7 cellular contexts compared by ENCODE assay signal in the genomic region with DNA sequence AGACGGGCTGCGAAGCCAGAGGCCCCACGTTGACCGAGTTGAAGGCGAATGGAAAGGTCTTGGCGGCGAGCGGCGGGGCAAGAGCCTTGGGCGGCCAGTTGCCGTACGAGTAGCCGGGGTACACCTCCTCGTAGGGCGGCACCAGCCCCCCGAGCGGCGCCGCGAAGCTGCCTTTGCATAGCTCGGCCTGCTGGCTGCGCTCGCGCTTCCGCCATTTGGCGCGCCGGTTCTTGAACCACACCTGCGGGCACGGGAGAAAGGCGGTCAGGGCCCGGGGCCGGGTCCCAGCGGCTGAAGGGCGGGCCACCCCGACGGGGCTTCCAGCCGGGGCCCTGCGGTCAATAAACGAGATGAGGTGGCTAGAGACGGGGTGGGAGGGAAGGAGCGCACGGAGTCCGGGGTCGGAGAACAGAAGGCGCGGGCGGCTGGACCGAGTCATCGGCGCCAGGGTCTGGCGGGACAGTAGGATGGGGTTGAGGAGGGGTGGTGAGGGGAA. TPM values are rescaled to one million over a fixed set of nuclear protein-coding genes. Genes with fewer than 3 reads are reported as not detected.
A peak's percentile ranks its signal among the peaks of the same experiment; 100 is the strongest.
DNase-seq lines count a peak whose midpoint lies in the region; ATAC-seq, FAIRE-seq and TF ChIP-seq lines count a peak whose summit lies in the region.

No MANE protein-coding gene starts in this region.

- whole genome bisulfite sequencing in K562 (ENCODE audit: insufficient coverage, low coverage, missing lambda C conversion rate): 11% methylated on average over 9 of the region's 52 CpGs

- in situ Hi-C loops in GM13977 (cut with MboI; ENCODE audit: low pct_unique_long_range_greater_than_20kb, low sequenced_read_pairs, unreplicated experiment): loop anchor here (25.0 kb wide), 1 partner anchor 356 kb away; no protein-coding TSS in a partner anchor
- in situ Hi-C loops in K562 (cut with MboI): loop anchor here (25.0 kb wide), 1 partner anchor 356 kb away; no protein-coding TSS in a partner anchor

- CTCF ChIA-PET in K562 (lab: Yijun Ruan, JAX; ENCODE audit: low intra/inter-chr PET ratio): interaction anchor here (1.8 to 3.1 kb wide), 3 partner anchors 116 to 168 kb away, joined by 12 to 26 read pairs (median 15); no protein-coding TSS in a partner anchor

- H3K27ac ChIP-seq in K562 (ENCODE audit: extremely low read depth, low read depth, low read length): no peak overlapping the region
- H3K27ac ChIP-seq in keratinocyte (ENCODE audit: control insufficient read depth, insufficient read depth, low read length): no peak overlapping the region

- TF ChIP-seq POLR2A in K562 (conservative IDR thresholded peaks at IDR 0.05): no peak

- ATAC-seq in K562 (peak; percentile 36), GM19452 (IDR thresholded peaks at IDR 0.05; ENCODE audit: unreplicated experiment) (no peak)

- BruUV-seq in K562 (replicated peaks; lab: Mats Ljungman, UMichigan): no TSS peak

- H3K4me3 ChIP-seq in K562: peak overlapping the region; percentile 43
- peak overlapping the region; percentile 19 to 68 (median 51) for H3K4me3 ChIP-seq in keratinocyte (ENCODE audit: control insufficient read depth in 2 of 3, extremely low read depth in 1 of 3, insufficient read depth in 2 of 3, low read depth in 1 of 3, low read length in 3 of 3)

- H3K9me3 ChIP-seq in K562 (replicated peaks; ENCODE audit: control insufficient read depth, insufficient read depth, low read depth, low read length): no peaks in the 10 kb centered on the region
- no peaks in the 10 kb centered on the region for H3K9me3 ChIP-seq in keratinocyte (ENCODE audit: control insufficient read depth, low read depth, low read length)

- TF ChIP-seq CTCF in GM13977 (IDR thresholded peaks at IDR 0.05; ENCODE audit: extremely low read depth, insufficient read depth, missing control alignments) (peak; percentile 60), K562 (IDR thresholded peaks at IDR 0.05 in 2 of 3, conservative IDR thresholded peaks at IDR 0.05 in 1 of 3; ENCODE audit: insufficient read depth in 2 of 3, low read depth in 1 of 3, low read length in 3 of 3) (peak in 2 of 3 experiments; percentile 39 to 42; a peak in 4 of 6 replicates), keratinocyte (optimal IDR thresholded peaks at IDR 0.05 in 1 of 3, IDR thresholded peaks at IDR 0.05 in 1 of 3, conservative IDR thresholded peaks at IDR 0.05 in 1 of 3; ENCODE audit: extremely low read depth in 1 of 3, insufficient read depth in 2 of 3, low read length in 3 of 3) (peak in 2 of 3 experiments; percentile 48 to 64)

- H3K79me2 ChIP-seq in K562 (ENCODE audit: control insufficient read depth, insufficient read depth, low read length) (no peaks in the 10 kb centered on the region), keratinocyte (ENCODE audit: control insufficient read depth, insufficient read depth, low read length) (no peaks in the 10 kb centered on the region)

- peak overlapping the region; percentile 66 for H3K4me2 ChIP-seq in K562 (ENCODE audit: insufficient read depth, low read length)
- peak overlapping the region; percentile 90 for H3K4me2 ChIP-seq in keratinocyte (ENCODE audit: control insufficient read depth, extremely low read depth, insufficient read depth, low read depth, low read length)

- peaks cover 8 to 31% of the 10 kb centered on the region in 2 experiments; a peak in 4 of 5 replicates for H3K4me1 ChIP-seq in K562 (replicated peaks in 1 of 2; ENCODE audit: control insufficient read depth in 2 of 2, insufficient read depth in 2 of 2, low read length in 2 of 2)
- peaks cover 25% of the 10 kb centered on the region for H3K4me1 ChIP-seq in keratinocyte (ENCODE audit: control insufficient read depth, extremely low read depth, insufficient read depth, low read length)

- H2AFZ ChIP-seq in K562 (ENCODE audit: low read depth, low read length): peak overlapping the region; percentile 81
- peak overlapping the region; percentile 84 for H2AFZ ChIP-seq in keratinocyte (ENCODE audit: control insufficient read depth, low read length)

- peak in 1 of 2 experiments; percentile 20; a peak in 1 of 4 replicates for TF ChIP-seq RAD21 in K562 (CRISPR knock-in tag; conservative IDR thresholded peaks at IDR 0.05 in 1 of 2, IDR thresholded peaks at IDR 0.05 in 1 of 2)

- DNase-seq in GM13977 (ENCODE audit: low spot score) (peak; percentile 75), SHP77 treated with DMSO at 0.1 percent for 48 hours (lab: John Stamatoyannopoulos, UW) (peak; percentile 36), K562 (ENCODE audit: extremely low read depth in 1 of 4, low spot score in 3 of 4) (peak; percentile 27 to 62 (median 42)), keratinocyte (ENCODE audit: low read depth, low spot score) (no peak), foreskin melanocyte (no peak)
- DNase-seq in stimulated activated CD4-positive, alpha-beta T cell treated with anti-CD3 and anti-CD28 coated beads, Interleukin-2, amount 100 ng/mL, for 48 hours: peak; percentile 42 to 55

- H3K9me1 ChIP-seq in K562 (ENCODE audit: control insufficient read depth, insufficient read depth, low read length) (no peaks in the 10 kb centered on the region), keratinocyte (ENCODE audit: control insufficient read depth, extremely low read depth, insufficient read depth, low read length) (no peaks in the 10 kb centered on the region)

- H4K20me1 ChIP-seq in K562 (replicated peaks; ENCODE audit: control insufficient read depth, insufficient read depth, low read length): no peaks in the 10 kb centered on the region
- H4K20me1 ChIP-seq in keratinocyte (ENCODE audit: control insufficient read depth, extremely low read depth, insufficient read depth, low read length): no peaks in the 10 kb centered on the region

- H3K9ac ChIP-seq in K562 (ENCODE audit: insufficient read depth in 1 of 2, low read depth in 2 of 2, low read length in 2 of 2): peak overlapping the region; percentile 25 to 89; a peak in 3 of 4 replicates
- H3K9ac ChIP-seq in keratinocyte (ENCODE audit: control insufficient read depth, extremely low read depth, insufficient read depth, low read length): peak overlapping the region; percentile 33

- dilution Hi-C loops in keratinocyte (cut with MboI; ENCODE audit: extremely low pct_ligation_motif_present, low sequenced_read_pairs): no loop called here

- H3K27me3 ChIP-seq in K562 (ENCODE audit: control insufficient read depth in 2 of 2, insufficient read depth in 2 of 2, low read length in 2 of 2) (peaks cover 0 to 5% of the 10 kb centered on the region in 2 experiments; a peak in 1 of 5 replicates), keratinocyte (ENCODE audit: control insufficient read depth, extremely low read depth, insufficient read depth, low read length) (peaks cover 38% of the 10 kb centered on the region)

- no peak for TF ChIP-seq EP300 in K562 (IDR thresholded peaks at IDR 0.05; ENCODE audit: low read length)

- no peak for FAIRE-seq in K562 (lab: Jason Lieb, UNC)
- FAIRE-seq in keratinocyte (lab: Jason Lieb, UNC): no peak

- intact Hi-C loops in K562 (cut with micrococcal nuclease): loop anchor here (1.0 to 5.0 kb wide), 6 partner anchors 62 to 351 kb away; no protein-coding TSS in a partner anchor

- POLR2A ChIA-PET in K562 (lab: Yijun Ruan, JAX): interaction anchor here (0.6 to 3.0 kb wide), 5 partner anchors 11 to 220 kb away, joined by 3 to 12 read pairs (median 5); a partner anchor contains a TSS

- H3K36me3 ChIP-seq in K562 (ENCODE audit: control insufficient read depth, insufficient read depth, low read length) (no peaks in the 10 kb centered on the region), keratinocyte (ENCODE audit: control insufficient read depth in 2 of 2, extremely low read depth in 1 of 2, insufficient read depth in 2 of 2, low read length in 2 of 2) (no peaks in the 10 kb centered on the region)

RNA-seq across cellular contexts. Expression of a gene that starts 4.8 kb away (rescaled TPM):
- 0.32 and 1.4 TPM in 2 replicates for total RNA-seq in K562 (2011; cell fraction: chromatin; rRNA removed; ENCODE audit: low replicate concordance)
- total RNA-seq in K562 (2011; cell fraction: nucleolus; rRNA removed): 1.5 and 1.6 TPM in 2 replicates
- total RNA-seq in K562 (2011; cell fraction: nucleoplasm; rRNA removed): 1.6 and 2.0 TPM in 2 replicates
- 0.32 and 1.3 TPM in 2 replicates for total RNA-seq in K562 (2014; rRNA removed)
- 0.87 and 1.3 TPM in 2 replicates for total RNA-seq in K562 (2014; rRNA removed; fragmentation: Illumina TruSeq; extraction: Trizol)
- total RNA-seq in K562 (2015; rRNA removed; fragmentation: Illumina TruSeq; extraction: Trizol): 0.75 and 0.87 TPM in 2 replicates
- 0.86 and 1.2 TPM in 2 replicates for total RNA-seq in K562 (2021)
- polyA plus RNA-seq in K562 (2011; rRNA removed): 1.9 and 3.0 TPM in 2 replicates
- polyA plus RNA-seq in K562 (2011; cell fraction: cytosol; rRNA removed): 2.1 and 2.9 TPM in 2 replicates
- 0.69 and 1.2 TPM in 2 replicates for polyA plus RNA-seq in K562 (2011; cell fraction: nucleus; rRNA removed)
- polyA plus RNA-seq in K562 (2012): 0.47 and 0.51 TPM in 2 replicates
- 1.3 and 1.5 TPM in 2 replicates for polyA plus RNA-seq in K562 (2014; fragmentation: Illumina TruSeq; extraction: Trizol)
- 1 to 10 TPM; 2.5 to 3.3 TPM for polyA plus RNA-seq in K562 (2014; fragmentation: Nextera tagmentation; extraction: Ambion mirVana)
- polyA plus RNA-seq in K562 (2014; rRNA removed): 0.86 and 1.3 TPM in 2 replicates
- polyA minus RNA-seq in K562 (2011; rRNA and poly(A)+ RNA removed): 0.84 and 1.1 TPM in 2 replicates
- polyA minus RNA-seq in K562 (2011; cell fraction: cytosol; rRNA and poly(A)+ RNA removed): not detected in 2 replicates
- 0.13 and 1.1 TPM in 2 replicates for polyA minus RNA-seq in K562 (2011; cell fraction: nucleus; rRNA and poly(A)+ RNA removed)
- 0.10 to 0.42 TPM (median 0.26 TPM) in 3 replicates for polyA plus RNA-seq in keratinocyte
- polyA plus RNA-seq in keratinocyte (2011; ENCODE audit: low read depth): 0.77 TPM
- 0.06 and 0.25 TPM in 2 replicates for polyA plus RNA-seq in keratinocyte (2011; cell fraction: cytosol; rRNA removed)
- polyA plus RNA-seq in keratinocyte (2011; cell fraction: nucleus; rRNA removed): 0.16 TPM in 1 of 2 replicates, not detected in the other
- polyA plus RNA-seq in keratinocyte (2012; ENCODE audit: low replicate concordance): 0.08 and 1.5 TPM in 2 replicates
- polyA minus RNA-seq in keratinocyte: 0.46 TPM in 1 of 3 replicates, not detected in the others
- not detected for polyA minus RNA-seq in keratinocyte (2011; cell fraction: cytosol; rRNA and poly(A)+ RNA removed)
- not detected in 2 replicates for polyA minus RNA-seq in keratinocyte (2011; cell fraction: nucleus; rRNA and poly(A)+ RNA removed)

RNA-seq across cellular contexts. Expression of a gene that starts 10.4 kb away (rescaled TPM):
- total RNA-seq in K562 (2011; cell fraction: chromatin; rRNA removed; ENCODE audit: low replicate concordance): not detected in 2 replicates
- 0.17 and 0.53 TPM in 2 replicates for total RNA-seq in K562 (2011; cell fraction: nucleolus; rRNA removed)
- total RNA-seq in K562 (2011; cell fraction: nucleoplasm; rRNA removed): not detected in 2 replicates
- total RNA-seq in K562 (2014; rRNA removed): 0.37 and 0.95 TPM in 2 replicates
- total RNA-seq in K562 (2014; rRNA removed; fragmentation: Illumina TruSeq; extraction: Trizol): not detected in 2 replicates
- not detected in 2 replicates for total RNA-seq in K562 (2015; rRNA removed; fragmentation: Illumina TruSeq; extraction: Trizol)
- total RNA-seq in K562 (2021): 0.56 and 0.98 TPM in 2 replicates
- not detected in 2 replicates for polyA plus RNA-seq in K562 (2011; rRNA removed)
- 0.12 and 0.60 TPM in 2 replicates for polyA plus RNA-seq in K562 (2011; cell fraction: cytosol; rRNA removed)
- 0.10 and 0.11 TPM in 2 replicates for polyA plus RNA-seq in K562 (2011; cell fraction: nucleus; rRNA removed)
- 0.07 TPM in 1 of 2 replicates, not detected in the other for polyA plus RNA-seq in K562 (2012)
- 0.11 TPM in 1 of 2 replicates, not detected in the other for polyA plus RNA-seq in K562 (2014; fragmentation: Illumina TruSeq; extraction: Trizol)
- not detected for polyA plus RNA-seq in K562 (2014; fragmentation: Nextera tagmentation; extraction: Ambion mirVana)
- polyA plus RNA-seq in K562 (2014; rRNA removed): 0.30 and 0.32 TPM in 2 replicates
- not detected in 2 replicates for polyA minus RNA-seq in K562 (2011; rRNA and poly(A)+ RNA removed)
- not detected in 2 replicates for polyA minus RNA-seq in K562 (2011; cell fraction: cytosol; rRNA and poly(A)+ RNA removed)
- not detected in 2 replicates for polyA minus RNA-seq in K562 (2011; cell fraction: nucleus; rRNA and poly(A)+ RNA removed)
- polyA plus RNA-seq in keratinocyte: not detected in 3 replicates
- not detected for polyA plus RNA-seq in keratinocyte (2011; ENCODE audit: low read depth)
- not detected in 2 replicates for polyA plus RNA-seq in keratinocyte (2011; cell fraction: cytosol; rRNA removed)
- not detected in 2 replicates for polyA plus RNA-seq in keratinocyte (2011; cell fraction: nucleus; rRNA removed)
- not detected in 2 replicates for polyA plus RNA-seq in keratinocyte (2012; ENCODE audit: low replicate concordance)
- polyA minus RNA-seq in keratinocyte: not detected in 3 replicates
- polyA minus RNA-seq in keratinocyte (2011; cell fraction: cytosol; rRNA and poly(A)+ RNA removed): not detected
- polyA minus RNA-seq in keratinocyte (2011; cell fraction: nucleus; rRNA and poly(A)+ RNA removed): not detected in 2 replicates

RNA-seq across cellular contexts. Expression of a gene that starts 14.4 kb away (rescaled TPM):
- total RNA-seq in K562 (2011; cell fraction: chromatin; rRNA removed; ENCODE audit: low replicate concordance): 75.4 and 122 TPM in 2 replicates
- 51.5 and 52.9 TPM in 2 replicates for total RNA-seq in K562 (2011; cell fraction: nucleolus; rRNA removed)
- 48.7 and 49.8 TPM in 2 replicates for total RNA-seq in K562 (2011; cell fraction: nucleoplasm; rRNA removed)
- total RNA-seq in K562 (2014; rRNA removed) (11.1 and 13.5 TPM in 2 replicates), K562 (2014; rRNA removed; fragmentation: Illumina TruSeq; extraction: Trizol) (9.4 and 10.0 TPM in 2 replicates), K562 (2015; rRNA removed; fragmentation: Illumina TruSeq; extraction: Trizol) (10.3 and 11.4 TPM in 2 replicates), K562 (2021) (25.0 and 28.0 TPM in 2 replicates)
- polyA plus RNA-seq in K562 (2011; rRNA removed) (8.7 and 19.9 TPM in 2 replicates), K562 (2014; fragmentation: Illumina TruSeq; extraction: Trizol) (21.4 and 22.8 TPM in 2 replicates), K562 (2014; fragmentation: Nextera tagmentation; extraction: Ambion mirVana) (1 to 10 TPM in 1 of 2 experiments, under 1 TPM in 1; 0.69 to 1.3 TPM), K562 (2014; rRNA removed) (9.9 and 11.3 TPM in 2 replicates), keratinocyte (14.7 to 27.0 TPM (median 17.4 TPM) in 3 replicates)
- polyA plus RNA-seq in K562 (2011; cell fraction: cytosol; rRNA removed): 8.4 and 10.0 TPM in 2 replicates
- 40.7 and 41.9 TPM in 2 replicates for polyA plus RNA-seq in K562 (2011; cell fraction: nucleus; rRNA removed)
- polyA plus RNA-seq in K562 (2012): 19.5 and 27.2 TPM in 2 replicates
- 22.8 and 34.0 TPM in 2 replicates for polyA minus RNA-seq in K562 (2011; rRNA and poly(A)+ RNA removed)
- 24.3 and 30.0 TPM in 2 replicates for polyA minus RNA-seq in K562 (2011; cell fraction: cytosol; rRNA and poly(A)+ RNA removed)
- polyA minus RNA-seq in K562 (2011; cell fraction: nucleus; rRNA and poly(A)+ RNA removed): 24.9 and 58.9 TPM in 2 replicates
- 9.5 TPM for polyA plus RNA-seq in keratinocyte (2011; ENCODE audit: low read depth)
- polyA plus RNA-seq in keratinocyte (2011; cell fraction: cytosol; rRNA removed): 17.5 and 18.3 TPM in 2 replicates
- 51.6 and 59.4 TPM in 2 replicates for polyA plus RNA-seq in keratinocyte (2011; cell fraction: nucleus; rRNA removed)
- 18.5 and 35.6 TPM in 2 replicates for polyA plus RNA-seq in keratinocyte (2012; ENCODE audit: low replicate concordance)
- polyA minus RNA-seq in keratinocyte: 46.2 to 106 TPM (median 67.6 TPM) in 3 replicates
- polyA minus RNA-seq in keratinocyte (2011; cell fraction: cytosol; rRNA and poly(A)+ RNA removed): 27.8 TPM
- 62.0 and 97.2 TPM in 2 replicates for polyA minus RNA-seq in keratinocyte (2011; cell fraction: nucleus; rRNA and poly(A)+ RNA removed)

Comparison
In these comparisons a context has a peak if more than half of its experiments do, and no peak if none do; other contexts are left out.
1. DNase-seq: peak in GM13977 (single experiment), SHP77 treated with DMSO at 0.1 percent for 48 hours (single experiment), K562 (4 of 4) and stimulated activated CD4-positive, alpha-beta T cell treated with anti-CD3 and anti-CD28 coated beads, Interleukin-2, amount 100 ng/mL, for 48 hours (2 of 2); none in keratinocyte (single experiment) and foreskin melanocyte (single experiment).
2. Peak in every context shown above with its lines, with median percentiles within 50 percentile points of each other: CTCF ChIP-seq.